Comparison of ENCODE assay signal across 1 cellular context in genomic region chr9:133857639-133858038, GRCh38.
TF ChIP-seq lines count a peak whose summit lies in the region.

No MANE protein-coding gene starts in this region.

TF ChIP-seq in SK-N-SH, 30 proteins besides CTCF, POLR2A, EP300 and RAD21 (continued from another document):
- TF ChIP-seq USF2 (IDR thresholded peaks at IDR 0.05; ENCODE audit: borderline replicate concordance, low read depth, low read length): no peak
